1 cellular context compared by ENCODE assay signal in genomic region chr19:633786-634639, GRCh38.
TF ChIP-seq lines count a peak whose summit lies in the region.

No MANE protein-coding gene starts in this region.

TF ChIP-seq in K562, 482 proteins besides CTCF, POLR2A, EP300 and RAD21 (continued from another document):
- TF ChIP-seq ZNF316 (IDR thresholded peaks at IDR 0.05) (no peak), PHB2 (IDR thresholded peaks at IDR 0.05; ENCODE audit: low read depth) (peak; percentile 36; the same call in 1 of the 2 replicates), FOXA3 (CRISPR knock-in tag; conservative IDR thresholded peaks at IDR 0.05 in 1 of 2, IDR thresholded peaks at IDR 0.05 in 1 of 2) (no peak), ZNF253 (CRISPR knock-in tag; conservative IDR thresholded peaks at IDR 0.05) (no peak), GABPA (tag; conservative IDR thresholded peaks at IDR 0.05; ENCODE audit: low read depth) (peak; percentile 71), NCOR1 (IDR thresholded peaks at IDR 0.05) (no peak), ZFP36 (IDR thresholded peaks at IDR 0.05; ENCODE audit: low read depth, low read length, partially characterized antibody) (peak; percentile 82), ESRRB (CRISPR knock-in tag; IDR thresholded peaks at IDR 0.05; ENCODE audit: borderline replicate concordance) (no peak), PRDM10 (IDR thresholded peaks at IDR 0.05; ENCODE audit: partially characterized antibody) (no peak), CTBP1 (IDR thresholded peaks at IDR 0.05; ENCODE audit: borderline replicate concordance) (no peak), ZKSCAN8 (CRISPR knock-in tag; IDR thresholded peaks at IDR 0.05) (no peak), NKRF (IDR thresholded peaks at IDR 0.05; ENCODE audit: borderline replicate concordance) (peak; percentile 48; the same call in 1 of the 2 replicates), JUND (IDR thresholded peaks at IDR 0.05; ENCODE audit: borderline replicate concordance, low read depth, low read length) (no peak), JUND (tag; IDR thresholded peaks at IDR 0.05; ENCODE audit: borderline replicate concordance, low read depth, low read length) (no peak), BCL6 (CRISPR knock-in tag; IDR thresholded peaks at IDR 0.05) (no peak), SIN3A (IDR thresholded peaks at IDR 0.05; ENCODE audit: borderline replicate concordance in 2 of 2, control insufficient read depth in 1 of 2, low read depth in 2 of 2, low read length in 2 of 2) (no peak), CC2D1A (IDR thresholded peaks at IDR 0.05) (no peak), U2AF2 (optimal IDR thresholded peaks at IDR 0.05; ENCODE audit: low read depth, low read length) (no peak), RB1 (IDR thresholded peaks at IDR 0.05; ENCODE audit: low read depth) (0 out of 2 replicates have a peak, but pooled peaks have one; percentile 22), ARNT (IDR thresholded peaks at IDR 0.05) (peak; percentile 50 to 57; a peak in 1 of 4 replicates)
- TF ChIP-seq, protein P1, sequence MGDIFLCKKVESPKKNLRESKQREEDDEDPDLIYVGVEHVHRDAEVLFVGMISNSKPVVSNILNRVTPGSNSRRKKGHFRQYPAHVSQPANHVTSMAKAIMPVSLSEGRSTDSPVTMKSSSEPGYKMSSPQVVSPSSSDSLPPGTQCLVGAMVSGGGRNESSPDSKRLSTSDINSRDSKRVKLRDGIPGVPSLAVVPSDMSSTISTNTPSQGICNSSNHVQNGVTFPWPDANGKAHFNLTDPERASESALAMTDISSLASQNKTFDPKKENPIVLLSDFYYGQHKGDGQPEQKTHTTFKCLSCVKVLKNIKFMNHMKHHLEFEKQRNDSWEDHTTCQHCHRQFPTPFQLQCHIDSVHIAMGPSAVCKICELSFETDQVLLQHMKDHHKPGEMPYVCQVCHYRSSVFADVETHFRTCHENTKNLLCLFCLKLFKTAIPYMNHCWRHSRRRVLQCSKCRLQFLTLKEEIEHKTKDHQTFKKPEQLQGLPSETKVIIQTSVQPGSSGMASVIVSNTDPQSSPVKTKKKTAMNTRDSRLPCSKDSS (IDR thresholded peaks at IDR 0.05; ENCODE audit: low read depth, partially characterized antibody): no peak
